25 cellular contexts compared by ENCODE assay signal in the genomic region with DNA sequence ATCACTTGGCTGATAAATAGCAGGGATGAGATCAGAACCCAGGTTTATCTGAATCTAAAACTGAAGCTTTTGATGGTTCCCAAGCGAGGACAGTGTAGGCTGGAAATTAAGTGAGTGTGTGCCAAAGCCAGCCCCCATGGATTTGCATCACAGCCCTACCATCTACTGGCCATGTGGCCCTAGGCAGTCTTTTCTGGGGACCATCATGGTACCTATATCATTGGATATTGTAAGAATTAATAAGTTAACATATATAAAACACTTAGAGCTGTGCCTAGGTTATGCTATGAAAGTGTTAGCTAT. TPM values are rescaled to one million over a fixed set of nuclear protein-coding genes. Genes with fewer than 3 reads are reported as not detected.
DNase-seq lines count a peak whose midpoint lies in the region; ATAC-seq and TF ChIP-seq lines count a peak whose summit lies in the region.
"Had no signal": no experiment of that assay in that cellular context is flagged by ENCODE, and none has a peak within 500 bp of the region (broad histone marks: within the 10 kb centered on the region; RNA-seq: fewer than 3 reads in every experiment).

No MANE protein-coding gene starts in this region.

- H4K20me1 ChIP-seq in GM23338 (replicated peaks; ENCODE audit: insufficient read depth) = no peaks in the 10 kb centered on the region

- no peaks in the 10 kb centered on the region for H3K4me1 Mint-ChIP-seq in GM23338

- no peak overlapping the region for H3K4me3 ChIP-seq in GM23338
- H3K4me3 ChIP-seq: dorsolateral prefrontal cortex, lung, SK-N-MC, smooth muscle cell, transverse colon had no signal

- H3K9me3 Mint-ChIP-seq in GM23338 = no peaks in the 10 kb centered on the region; the same call in 2 of the 3 replicates
- H3K9me3 Mint-ChIP-seq: activated CD8-positive, alpha-beta T cell treated with anti-CD3 and anti-CD28 coated beads for 36 hours; stimulated activated naive CD8-positive, alpha-beta T cell treated with anti-CD3 and anti-CD28 coated beads, Interleukin-15, Interleukin-2, amounts not matched to agents 100 ng/mL and 50 ng/mL, for 24 hours had no signal

- H3K9me2 ChIP-seq in GM23338 (ENCODE audit: insufficient read depth) = no peaks in the 10 kb centered on the region

- ATAC-seq in GM18517 (IDR thresholded peaks at IDR 0.05; ENCODE audit: unreplicated experiment) (peak; percentile 10), GM21381 (IDR thresholded peaks at IDR 0.05; ENCODE audit: unreplicated experiment) (peak; percentile 10), HG03108 (IDR thresholded peaks at IDR 0.05; ENCODE audit: unreplicated experiment) (peak; percentile 18), GM23338 (no peak), HG02973 (IDR thresholded peaks at IDR 0.05; ENCODE audit: unreplicated experiment) (no peak), HG03342 (IDR thresholded peaks at IDR 0.05; ENCODE audit: unreplicated experiment) (no peak)
- ATAC-seq: activated CD8-positive, alpha-beta T cell treated with anti-CD3 and anti-CD28 coated beads for 36 hours; Panc1 had no signal

- H3F3A ChIP-seq in GM23338 (replicated peaks; ENCODE audit: low read depth) = no peaks in the 10 kb centered on the region

- no peak for TF ChIP-seq CTCF in GM23338 (conservative IDR thresholded peaks at IDR 0.05; ENCODE audit: low read depth in 2 of 2)

- H3K4me1 ChIP-seq in GM23338 (ENCODE audit: insufficient read depth) = no peaks in the 10 kb centered on the region

- no peak overlapping the region for H3K4me3 Mint-ChIP-seq in GM23338
- H3K4me3 Mint-ChIP-seq: activated CD8-positive, alpha-beta T cell treated with anti-CD3 and anti-CD28 coated beads for 36 hours; CD8-positive, alpha-beta memory T cell; stimulated activated naive CD8-positive, alpha-beta T cell treated with anti-CD3 and anti-CD28 coated beads, Interleukin-15, Interleukin-2, amounts not matched to agents 100 ng/mL and 50 ng/mL, for 24 hours; T-helper 2 cell treated with Interferon-gamma antibody and Interleukin-4, amounts not matched to agents 5 μg/mL and 100 μg/mL, for 36 hours had no signal

- no peaks in the 10 kb centered on the region for H3K27me3 Mint-ChIP-seq in GM23338 (ENCODE audit: insufficient read depth, low read depth, poor library complexity)

- no peak overlapping the region; the same call in 1 of the 2 replicates for H2AFZ ChIP-seq in GM23338

- no peak overlapping the region for H3K27ac Mint-ChIP-seq in GM23338
- H3K27ac Mint-ChIP-seq: activated CD8-positive, alpha-beta T cell treated with anti-CD3 and anti-CD28 coated beads for 36 hours; stimulated activated naive CD8-positive, alpha-beta T cell treated with anti-CD3 and anti-CD28 coated beads, Interleukin-15, Interleukin-2, amounts not matched to agents 100 ng/mL and 50 ng/mL, for 24 hours; T-helper 2 cell treated with Interferon-gamma antibody and Interleukin-4, amounts not matched to agents 5 μg/mL and 100 μg/mL, for 36 hours had no signal

- no peaks in the 10 kb centered on the region for H3K79me2 ChIP-seq in GM23338 (replicated peaks; ENCODE audit: insufficient read depth)

- H3K36me3 ChIP-seq in GM23338 (ENCODE audit: insufficient read depth) = no peaks in the 10 kb centered on the region
- H3K36me3 ChIP-seq: transverse colon had no signal

- H3K27ac ChIP-seq in cingulate gyrus (ENCODE audit: low read depth, low read length) = peak overlapping the region; percentile 54
- H3K27ac ChIP-seq in GM23338 (ENCODE audit: low read depth) = no peak overlapping the region
- H3K27ac ChIP-seq: SK-N-MC, transverse colon had no signal

- DNase-seq in GM23338 (ENCODE audit: low spot score) = no peak
- DNase-seq in NCI-H446 (lab: John Stamatoyannopoulos, UW) = no peak
- DNase-seq: activated CD4-positive, CD25-positive, alpha-beta regulatory T cell; activated CD8-positive, alpha-beta T cell treated with anti-CD3 and anti-CD28 coated beads for 36 hours; activated naive CD4-positive, alpha-beta T cell; activated T-cell treated with anti-CD3 and anti-CD28 coated beads, Interleukin-2, amount 50 U/mL, for 1 hour; CD8-positive, alpha-beta memory T cell; dorsolateral prefrontal cortex; hypothalamus; NCI-H187; NCI-H226; stimulated activated CD4-positive, alpha-beta T cell treated with anti-CD3 and anti-CD28 coated beads, Interleukin-4, amount 100 ng/mL, for 24 hours; transverse colon had no signal

- H3K27me3 ChIP-seq in GM23338 (ENCODE audit: insufficient read depth) = no peaks in the 10 kb centered on the region
- H3K27me3 ChIP-seq: dorsolateral prefrontal cortex, transverse colon had no signal

- no peak overlapping the region for H3K4me2 ChIP-seq in GM23338
- H3K4me2 ChIP-seq: smooth muscle cell had no signal

- no peaks in the 10 kb centered on the region for H3K36me3 Mint-ChIP-seq in GM23338 (ENCODE audit: low read depth)

TF ChIP-seq in GM23338, 12 proteins besides CTCF, POLR2A, EP300 and RAD21:
- TF ChIP-seq EZH2phosphoT487 (IDR thresholded peaks at IDR 0.05; ENCODE audit: unreplicated experiment) (no peak), POLR2AphosphoS5 (IDR thresholded peaks at IDR 0.05; ENCODE audit: low read depth) (no peak)

RNA-seq across cellular contexts. Expression of gene SSR3, which starts 32.8 kb away (rescaled TPM):
- total RNA-seq in GM23338 (2014; rRNA removed; shearing (Covaris generic)) = 143 and 156 TPM in 2 replicates
- polyA plus RNA-seq in GM23338 (2016; fragmentation: Nextera tagmentation; extraction: Ambion mirVana) = 161 and 173 TPM in 2 replicates

Comparison
In these comparisons a context has a peak if more than half of its experiments do, and no peak if none do; other contexts are left out.
1. ATAC-seq: peak in GM18517 (single experiment), GM21381 (single experiment) and HG03108 (single experiment); none in GM23338 (single experiment), HG02973 (single experiment) and HG03342 (single experiment).